ENCODE assay signal across 9 cellular contexts in the genomic region with DNA sequence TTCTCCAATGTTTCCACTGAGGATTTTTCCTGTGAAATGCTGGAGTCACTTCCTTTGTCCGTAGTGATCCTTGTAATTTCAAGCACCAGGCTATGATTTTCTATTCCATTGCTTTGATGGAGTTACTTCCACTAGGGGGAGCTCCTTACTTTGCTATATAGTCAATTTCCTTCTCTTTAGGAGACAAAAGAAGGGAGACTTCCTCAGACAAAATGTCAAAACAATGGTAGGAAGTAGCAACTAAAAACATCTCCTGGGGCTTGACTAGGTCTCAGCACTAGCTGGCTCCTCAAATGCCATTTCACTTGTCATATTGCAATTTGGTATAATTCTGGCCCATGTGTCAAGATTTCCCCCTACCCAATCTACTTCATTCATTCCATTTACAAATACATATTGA.
DNase-seq lines count a peak whose midpoint lies in the region; ATAC-seq and TF ChIP-seq lines count a peak whose summit lies in the region.
"Had no signal": no experiment of that assay in that cellular context is flagged by ENCODE, and none has a peak within 500 bp of the region (broad histone marks: within the 10 kb centered on the region; RNA-seq: fewer than 3 reads in every experiment).

No MANE protein-coding gene starts in this region.

- no peaks in the 10 kb centered on the region for H4K20me1 ChIP-seq in OCI-LY1 (ENCODE audit: insufficient read depth, low read length)

- no peaks in the 10 kb centered on the region for H3K9me2 ChIP-seq in OCI-LY1 (ENCODE audit: low read depth, low read length)

- H3K27ac Mint-ChIP-seq in effector memory CD8-positive, alpha-beta T cell: no peak overlapping the region

- H3K9me3 ChIP-seq in OCI-LY1 (ENCODE audit: low read length): no peaks in the 10 kb centered on the region

- H3K36me3 ChIP-seq in OCI-LY1 (ENCODE audit: insufficient read depth, low read length): no peaks in the 10 kb centered on the region

- peak; percentile 44 for ATAC-seq in effector memory CD8-positive, alpha-beta T cell (replicated peaks)
- ATAC-seq in GM19035 (IDR thresholded peaks at IDR 0.05; ENCODE audit: unreplicated experiment): no peak
- no peak for ATAC-seq in HG03159 (IDR thresholded peaks at IDR 0.05; ENCODE audit: unreplicated experiment)
- ATAC-seq in GM21390 (IDR thresholded peaks at IDR 0.05; ENCODE audit: unreplicated experiment): no peak

- H3K4me1 ChIP-seq in OCI-LY1 (ENCODE audit: insufficient read depth, low read length, severe bottlenecking): no peaks in the 10 kb centered on the region

- no peak overlapping the region for H3K4me3 Mint-ChIP-seq in effector memory CD8-positive, alpha-beta T cell

- H3K36me3 Mint-ChIP-seq in effector memory CD8-positive, alpha-beta T cell (ENCODE audit: insufficient read depth): no peaks in the 10 kb centered on the region

- no peaks in the 10 kb centered on the region for H3K4me1 Mint-ChIP-seq in effector memory CD8-positive, alpha-beta T cell (ENCODE audit: low read depth in 2 of 2)

- DNase-seq in DMS79 (lab: John Stamatoyannopoulos, UW) (peak; percentile 17), KBM-7 (peak; percentile 79), midbrain (lab: John Stamatoyannopoulos, UW) (peak; percentile 75)
- peak in 1 of 3 experiments; percentile 3 for DNase-seq in effector memory CD8-positive, alpha-beta T cell
- DNase-seq: right cardiac atrium had no signal

- no peaks in the 10 kb centered on the region for H3K27me3 Mint-ChIP-seq in effector memory CD8-positive, alpha-beta T cell

- H3F3A ChIP-seq in OCI-LY1 (ENCODE audit: insufficient read depth, low read length): no peaks in the 10 kb centered on the region

- TF ChIP-seq CTCF in OCI-LY1 (IDR thresholded peaks at IDR 0.05; ENCODE audit: low read length): peak; percentile 51

- H3K27ac ChIP-seq in OCI-LY1 (ENCODE audit: low read depth, low read length, poor library complexity, severe bottlenecking): no peak overlapping the region

- no peak overlapping the region for H3K9ac ChIP-seq in OCI-LY1 (ENCODE audit: low read length)

- no peaks in the 10 kb centered on the region for H3K27me3 ChIP-seq in OCI-LY1 (ENCODE audit: insufficient read depth, low read length)

- H2AFZ ChIP-seq in OCI-LY1 (ENCODE audit: low read length): no peak overlapping the region

- H3K4me2 ChIP-seq in OCI-LY1 (ENCODE audit: low read length): no peak overlapping the region

- no peaks in the 10 kb centered on the region for H3K79me2 ChIP-seq in OCI-LY1 (ENCODE audit: insufficient read depth, low read length)

- in situ Hi-C loops in KBM-7 (cut with MboI; ENCODE audit: low pct_unique_long_range_greater_than_20kb, low sequenced_read_pairs): no loop called here

- H3K4me3 ChIP-seq in OCI-LY1 (ENCODE audit: low read depth, low read length, poor library complexity, severe bottlenecking): no peak overlapping the region

- no peaks in the 10 kb centered on the region for H3K9me3 Mint-ChIP-seq in effector memory CD8-positive, alpha-beta T cell
